In genomic region chr16:84117482-84117843, GRCh38 we compare ENCODE assay signal across 1 cellular context.
A peak's percentile ranks its signal among the peaks of the same experiment; 100 is the strongest.
TF ChIP-seq lines count a peak whose summit lies in the region.

No MANE protein-coding gene starts in this region.

TF ChIP-seq in K562, 482 proteins besides CTCF, POLR2A, EP300 and RAD21 (continues in another document):
- TF ChIP-seq, protein P1, sequence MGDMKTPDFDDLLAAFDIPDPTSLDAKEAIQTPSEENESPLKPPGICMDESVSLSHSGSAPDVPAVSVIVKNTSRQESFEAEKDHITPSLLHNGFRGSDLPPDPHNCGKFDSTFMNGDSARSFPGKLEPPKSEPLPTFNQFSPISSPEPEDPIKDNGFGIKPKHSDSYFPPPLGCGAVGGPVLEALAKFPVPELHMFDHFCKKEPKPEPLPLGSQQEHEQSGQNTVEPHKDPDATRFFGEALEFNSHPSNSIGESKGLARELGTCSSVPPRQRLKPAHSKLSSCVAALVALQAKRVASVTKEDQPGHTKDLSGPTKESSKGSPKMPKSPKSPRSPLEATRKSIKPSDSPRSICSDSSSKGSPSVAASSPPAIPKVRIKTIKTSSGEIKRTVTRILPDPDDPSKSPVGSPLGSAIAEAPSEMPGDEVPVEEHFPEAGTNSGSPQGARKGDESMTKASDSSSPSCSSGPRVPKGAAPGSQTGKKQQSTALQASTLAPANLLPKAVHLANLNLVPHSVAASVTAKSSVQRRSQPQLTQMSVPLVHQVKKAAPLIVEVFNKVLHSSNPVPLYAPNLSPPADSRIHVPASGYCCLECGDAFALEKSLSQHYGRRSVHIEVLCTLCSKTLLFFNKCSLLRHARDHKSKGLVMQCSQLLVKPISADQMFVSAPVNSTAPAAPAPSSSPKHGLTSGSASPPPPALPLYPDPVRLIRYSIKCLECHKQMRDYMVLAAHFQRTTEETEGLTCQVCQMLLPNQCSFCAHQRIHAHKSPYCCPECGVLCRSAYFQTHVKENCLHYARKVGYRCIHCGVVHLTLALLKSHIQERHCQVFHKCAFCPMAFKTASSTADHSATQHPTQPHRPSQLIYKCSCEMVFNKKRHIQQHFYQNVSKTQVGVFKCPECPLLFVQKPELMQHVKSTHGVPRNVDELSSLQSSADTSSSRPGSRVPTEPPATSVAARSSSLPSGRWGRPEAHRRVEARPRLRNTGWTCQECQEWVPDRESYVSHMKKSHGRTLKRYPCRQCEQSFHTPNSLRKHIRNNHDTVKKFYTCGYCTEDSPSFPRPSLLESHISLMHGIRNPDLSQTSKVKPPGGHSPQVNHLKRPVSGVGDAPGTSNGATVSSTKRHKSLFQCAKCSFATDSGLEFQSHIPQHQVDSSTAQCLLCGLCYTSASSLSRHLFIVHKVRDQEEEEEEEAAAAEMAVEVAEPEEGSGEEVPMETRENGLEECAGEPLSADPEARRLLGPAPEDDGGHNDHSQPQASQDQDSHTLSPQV (IDR thresholded peaks at IDR 0.05): peak; percentile 81
- TF ChIP-seq NFE2L1 (tag; IDR thresholded peaks at IDR 0.05; ENCODE audit: borderline replicate concordance, low read depth) (no peak), NFRKB (IDR thresholded peaks at IDR 0.05; ENCODE audit: low read depth) (peak; percentile 15; the same call in 1 of the 2 replicates), MYC (IDR thresholded peaks at IDR 0.05; ENCODE audit: low read depth, low read length) (peak; percentile 43; the same call in 1 of the 2 replicates), MYC (CRISPR knock-in tag; IDR thresholded peaks at IDR 0.05; ENCODE audit: borderline replicate concordance, low read depth) (peak; percentile 15; the same call in 1 of the 2 replicates), RHOXF2B (CRISPR knock-in tag; conservative IDR thresholded peaks at IDR 0.05) (no peak), THAP7 (CRISPR knock-in tag; IDR thresholded peaks at IDR 0.05) (0 out of 2 replicates have a peak, but pooled peaks have one; percentile 22), SP1 (CRISPR knock-in tag; IDR thresholded peaks at IDR 0.05) (peak; percentile 3; the same call in 1 of the 2 replicates), CHD4 (IDR thresholded peaks at IDR 0.05; ENCODE audit: insufficient read depth, insufficient replicate concordance, low read depth, low read length, poor library complexity, severe bottlenecking) (no peak), MAFK (IDR thresholded peaks at IDR 0.05; ENCODE audit: low read length) (0 out of 2 replicates have a peak, but pooled peaks have one; percentile 14), SMARCA4 (IDR thresholded peaks at IDR 0.05) (peak; percentile 32; the same call in 1 of the 2 replicates), KDM5B (IDR thresholded peaks at IDR 0.05; ENCODE audit: insufficient replicate concordance, low read depth, low read length) (no peak), ZBTB33 (CRISPR knock-in tag; IDR thresholded peaks at IDR 0.05) (no peak), NUFIP1 (IDR thresholded peaks at IDR 0.05; ENCODE audit: partially characterized antibody) (no peak), ZNF133 (CRISPR knock-in tag; IDR thresholded peaks at IDR 0.05) (no peak), HMG20B (CRISPR knock-in tag; IDR thresholded peaks at IDR 0.05) (no peak), SRSF7 (optimal IDR thresholded peaks at IDR 0.05; ENCODE audit: low read depth, low read length) (no peak), ZKSCAN3 (CRISPR knock-in tag; IDR thresholded peaks at IDR 0.05) (no peak), TGIF2 (CRISPR knock-in tag; IDR thresholded peaks at IDR 0.05) (no peak), SIRT6 (IDR thresholded peaks at IDR 0.05; ENCODE audit: low read depth, low read length) (no peak), NCOR1 (IDR thresholded peaks at IDR 0.05) (no peak), ZNF197 (CRISPR knock-in tag; IDR thresholded peaks at IDR 0.05; ENCODE audit: low read depth) (no peak), FOXA1 (IDR thresholded peaks at IDR 0.05; ENCODE audit: borderline replicate concordance) (no peak), SOX6 (IDR thresholded peaks at IDR 0.05) (0 out of 2 replicates have a peak, but pooled peaks have one; percentile 15), ZNF41 (CRISPR knock-in tag; conservative IDR thresholded peaks at IDR 0.05) (no peak), NKRF (IDR thresholded peaks at IDR 0.05; ENCODE audit: borderline replicate concordance) (0 out of 2 replicates have a peak, but pooled peaks have one; percentile 9), NFATC3 (IDR thresholded peaks at IDR 0.05) (peak; percentile 48; the same call in 1 of the 2 replicates)
- TF ChIP-seq, protein P2, sequence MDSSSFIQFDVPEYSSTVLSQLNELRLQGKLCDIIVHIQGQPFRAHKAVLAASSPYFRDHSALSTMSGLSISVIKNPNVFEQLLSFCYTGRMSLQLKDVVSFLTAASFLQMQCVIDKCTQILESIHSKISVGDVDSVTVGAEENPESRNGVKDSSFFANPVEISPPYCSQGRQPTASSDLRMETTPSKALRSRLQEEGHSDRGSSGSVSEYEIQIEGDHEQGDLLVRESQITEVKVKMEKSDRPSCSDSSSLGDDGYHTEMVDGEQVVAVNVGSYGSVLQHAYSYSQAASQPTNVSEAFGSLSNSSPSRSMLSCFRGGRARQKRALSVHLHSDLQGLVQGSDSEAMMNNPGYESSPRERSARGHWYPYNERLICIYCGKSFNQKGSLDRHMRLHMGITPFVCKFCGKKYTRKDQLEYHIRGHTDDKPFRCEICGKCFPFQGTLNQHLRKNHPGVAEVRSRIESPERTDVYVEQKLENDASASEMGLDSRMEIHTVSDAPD (CRISPR knock-in tag; IDR thresholded peaks at IDR 0.05): 0 out of 2 replicates have a peak, but pooled peaks have one; percentile 1
- TF ChIP-seq, protein P3, sequence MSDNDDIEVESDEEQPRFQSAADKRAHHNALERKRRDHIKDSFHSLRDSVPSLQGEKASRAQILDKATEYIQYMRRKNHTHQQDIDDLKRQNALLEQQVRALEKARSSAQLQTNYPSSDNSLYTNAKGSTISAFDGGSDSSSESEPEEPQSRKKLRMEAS (CRISPR knock-in tag; IDR thresholded peaks at IDR 0.05): peak; percentile 1; the same call in 1 of the 2 replicates
- TF ChIP-seq, protein P4, sequence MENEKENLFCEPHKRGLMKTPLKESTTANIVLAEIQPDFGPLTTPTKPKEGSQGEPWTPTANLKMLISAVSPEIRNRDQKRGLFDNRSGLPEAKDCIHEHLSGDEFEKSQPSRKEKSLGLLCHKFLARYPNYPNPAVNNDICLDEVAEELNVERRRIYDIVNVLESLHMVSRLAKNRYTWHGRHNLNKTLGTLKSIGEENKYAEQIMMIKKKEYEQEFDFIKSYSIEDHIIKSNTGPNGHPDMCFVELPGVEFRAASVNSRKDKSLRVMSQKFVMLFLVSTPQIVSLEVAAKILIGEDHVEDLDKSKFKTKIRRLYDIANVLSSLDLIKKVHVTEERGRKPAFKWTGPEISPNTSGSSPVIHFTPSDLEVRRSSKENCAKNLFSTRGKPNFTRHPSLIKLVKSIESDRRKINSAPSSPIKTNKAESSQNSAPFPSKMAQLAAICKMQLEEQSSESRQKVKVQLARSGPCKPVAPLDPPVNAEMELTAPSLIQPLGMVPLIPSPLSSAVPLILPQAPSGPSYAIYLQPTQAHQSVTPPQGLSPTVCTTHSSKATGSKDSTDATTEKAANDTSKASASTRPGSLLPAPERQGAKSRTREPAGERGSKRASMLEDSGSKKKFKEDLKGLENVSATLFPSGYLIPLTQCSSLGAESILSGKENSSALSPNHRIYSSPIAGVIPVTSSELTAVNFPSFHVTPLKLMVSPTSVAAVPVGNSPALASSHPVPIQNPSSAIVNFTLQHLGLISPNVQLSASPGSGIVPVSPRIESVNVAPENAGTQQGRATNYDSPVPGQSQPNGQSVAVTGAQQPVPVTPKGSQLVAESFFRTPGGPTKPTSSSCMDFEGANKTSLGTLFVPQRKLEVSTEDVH (IDR thresholded peaks at IDR 0.05; ENCODE audit: low read depth, partially characterized antibody): peak; percentile 20
- TF ChIP-seq, protein P5, sequence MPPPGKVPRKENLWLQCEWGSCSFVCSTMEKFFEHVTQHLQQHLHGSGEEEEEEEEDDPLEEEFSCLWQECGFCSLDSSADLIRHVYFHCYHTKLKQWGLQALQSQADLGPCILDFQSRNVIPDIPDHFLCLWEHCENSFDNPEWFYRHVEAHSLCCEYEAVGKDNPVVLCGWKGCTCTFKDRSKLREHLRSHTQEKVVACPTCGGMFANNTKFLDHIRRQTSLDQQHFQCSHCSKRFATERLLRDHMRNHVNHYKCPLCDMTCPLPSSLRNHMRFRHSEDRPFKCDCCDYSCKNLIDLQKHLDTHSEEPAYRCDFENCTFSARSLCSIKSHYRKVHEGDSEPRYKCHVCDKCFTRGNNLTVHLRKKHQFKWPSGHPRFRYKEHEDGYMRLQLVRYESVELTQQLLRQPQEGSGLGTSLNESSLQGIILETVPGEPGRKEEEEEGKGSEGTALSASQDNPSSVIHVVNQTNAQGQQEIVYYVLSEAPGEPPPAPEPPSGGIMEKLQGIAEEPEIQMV (tag; conservative IDR thresholded peaks at IDR 0.05; ENCODE audit: low read depth): no peak
- TF ChIP-seq, protein P6, sequence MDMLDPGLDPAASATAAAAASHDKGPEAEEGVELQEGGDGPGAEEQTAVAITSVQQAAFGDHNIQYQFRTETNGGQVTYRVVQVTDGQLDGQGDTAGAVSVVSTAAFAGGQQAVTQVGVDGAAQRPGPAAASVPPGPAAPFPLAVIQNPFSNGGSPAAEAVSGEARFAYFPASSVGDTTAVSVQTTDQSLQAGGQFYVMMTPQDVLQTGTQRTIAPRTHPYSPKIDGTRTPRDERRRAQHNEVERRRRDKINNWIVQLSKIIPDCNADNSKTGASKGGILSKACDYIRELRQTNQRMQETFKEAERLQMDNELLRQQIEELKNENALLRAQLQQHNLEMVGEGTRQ (CRISPR knock-in tag; IDR thresholded peaks at IDR 0.05): no peak
- TF ChIP-seq, protein P7, sequence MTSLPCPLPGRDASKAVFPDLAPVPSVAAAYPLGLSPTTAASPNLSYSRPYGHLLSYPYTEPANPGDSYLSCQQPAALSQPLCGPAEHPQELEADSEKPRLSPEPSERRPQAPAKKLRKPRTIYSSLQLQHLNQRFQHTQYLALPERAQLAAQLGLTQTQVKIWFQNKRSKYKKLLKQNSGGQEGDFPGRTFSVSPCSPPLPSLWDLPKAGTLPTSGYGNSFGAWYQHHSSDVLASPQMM (CRISPR knock-in tag; IDR thresholded peaks at IDR 0.05): no peak
- TF ChIP-seq, protein P8, sequence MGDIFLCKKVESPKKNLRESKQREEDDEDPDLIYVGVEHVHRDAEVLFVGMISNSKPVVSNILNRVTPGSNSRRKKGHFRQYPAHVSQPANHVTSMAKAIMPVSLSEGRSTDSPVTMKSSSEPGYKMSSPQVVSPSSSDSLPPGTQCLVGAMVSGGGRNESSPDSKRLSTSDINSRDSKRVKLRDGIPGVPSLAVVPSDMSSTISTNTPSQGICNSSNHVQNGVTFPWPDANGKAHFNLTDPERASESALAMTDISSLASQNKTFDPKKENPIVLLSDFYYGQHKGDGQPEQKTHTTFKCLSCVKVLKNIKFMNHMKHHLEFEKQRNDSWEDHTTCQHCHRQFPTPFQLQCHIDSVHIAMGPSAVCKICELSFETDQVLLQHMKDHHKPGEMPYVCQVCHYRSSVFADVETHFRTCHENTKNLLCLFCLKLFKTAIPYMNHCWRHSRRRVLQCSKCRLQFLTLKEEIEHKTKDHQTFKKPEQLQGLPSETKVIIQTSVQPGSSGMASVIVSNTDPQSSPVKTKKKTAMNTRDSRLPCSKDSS (IDR thresholded peaks at IDR 0.05; ENCODE audit: low read depth, partially characterized antibody): no peak
